29 cellular contexts compared by ENCODE assay signal in genomic region chr14:85235868-85236267, GRCh38.
"Had no signal": no experiment of that assay in that cellular context is flagged by ENCODE, and none has a peak within 500 bp of the region (broad histone marks: within the 10 kb centered on the region; RNA-seq: fewer than 3 reads in every experiment).

No MANE protein-coding gene starts in this region.

- H3K9me3 ChIP-seq: ascending aorta, breast epithelium had no signal

- H3K4me1 ChIP-seq: ascending aorta, breast epithelium had no signal

- H3K27me3 ChIP-seq: ascending aorta, brain microvascular endothelial cell, breast epithelium had no signal

- H3K4me3 ChIP-seq: ascending aorta, breast epithelium had no signal

- DNase-seq: activated B cell treated with CpG ODN at 0.5 μM for 24 hours; activated CD4-positive, alpha-beta memory T cell treated with anti-CD3 and anti-CD28 coated beads for 36 hours; activated CD4-positive, alpha-beta T cell treated with anti-CD3 and anti-CD28 coated beads for 4 hours; activated CD4-positive, alpha-beta T cell treated with anti-CD3 and anti-CD28 coated beads, Interleukin-2, amount 10 ng/mL, durations not matched to agents 24 days and 14 days; activated CD4-positive, alpha-beta T cell treated with anti-CD3 and anti-CD28 coated beads, Interleukin-2, amount 50 U/mL, for 1 hour; activated CD4-positive, alpha-beta T cell treated with anti-CD3 and anti-CD28 coated beads, Interleukin-2, amount 50 U/mL, for 4 hours; activated CD4-positive, CD25-positive, alpha-beta regulatory T cell treated with anti-CD3 and anti-CD28 coated beads, Interleukin-2, amount 50 U/mL, for 72 hours; activated CD8-positive, alpha-beta memory T cell treated with anti-CD3 and anti-CD28 coated beads, Interleukin-2, amount 50 U/mL, for 4 hours; activated CD8-positive, alpha-beta T cell treated with anti-CD3 and anti-CD28 coated beads for 36 hours; activated effector memory CD4-positive, alpha-beta T cell treated with Interleukin-2 at 50 U/mL for 16 hours; activated gamma-delta T cell; activated naive CD4-positive, alpha-beta T cell treated with anti-CD3 and anti-CD28 coated beads, Interleukin-2, amount 10 ng/mL, durations not matched to agents 7 days and 5 days; activated naive CD4-positive, alpha-beta T cell treated with Interleukin-2 at 50 U/mL for 16 hours; activated naive CD8-positive, alpha-beta T cell treated with anti-CD3 and anti-CD28 coated beads, Interleukin-2, amount 10 ng/mL, durations not matched to agents 7 days and 5 days; activated naive CD8-positive, alpha-beta T cell treated with anti-CD3 and anti-CD28 coated beads, Interleukin-2, amount 50 U/mL, for 24 hours; activated T-cell treated with anti-CD3 and anti-CD28 coated beads for 4 hours; activated T-cell treated with anti-CD3 and anti-CD28 coated beads, Interleukin-2, amount 50 U/mL, for 1 hour; activated T-cell treated with anti-CD3 and anti-CD28 coated beads, Interleukin-2, amount 50 U/mL, for 4 hours; activated T-cell treated with anti-CD3 and anti-CD28 coated beads, Interleukin-2, amount 50 U/mL, for 72 hours; amygdala; anterior cingulate cortex; brain microvascular endothelial cell; central memory CD4-positive, alpha-beta T cell; T-helper 1 cell; T-helper 9 cell had no signal

- ATAC-seq: activated CD8-positive, alpha-beta T cell treated with anti-CD3 and anti-CD28 coated beads for 36 hours; activated naive CD8-positive, alpha-beta T cell treated with anti-CD3 and anti-CD28 coated beads, Interleukin-2, amount 50 U/mL, for 24 hours; activated T-cell treated with anti-CD3 and anti-CD28 coated beads, Interleukin-2, amount 50 U/mL, for 4 hours; activated T-cell treated with anti-CD3 and anti-CD28 coated beads, Interleukin-2, amount 50 U/mL, for 72 hours had no signal

- FAIRE-seq: TTC549 had no signal

- H3K36me3 ChIP-seq: ascending aorta, brain microvascular endothelial cell, breast epithelium had no signal

- H3K27ac ChIP-seq: ascending aorta, brain microvascular endothelial cell, breast epithelium, VCaP had no signal
